Comparison of ENCODE assay signal across 12 cellular contexts in genomic region chr17:49645654-49646053, GRCh38. TPM values are rescaled to one million over a fixed set of nuclear protein-coding genes. Genes with fewer than 3 reads are reported as not detected.
A peak's percentile ranks its signal among the peaks of the same experiment; 100 is the strongest.
DNase-seq lines count a peak whose midpoint lies in the region; ATAC-seq and TF ChIP-seq lines count a peak whose summit lies in the region.
"Had no signal": no experiment of that assay in that cellular context is flagged by ENCODE, and none has a peak within 500 bp of the region (broad histone marks: within the 10 kb centered on the region; RNA-seq: fewer than 3 reads in every experiment).

No MANE protein-coding gene starts in this region.

- WGBS in heart left ventricle, 4 donors, result 6 to 16% (median 12%) methylated on average over 1 of the region's 1 CpG

- H3K9me3 ChIP-seq in heart left ventricle (no peaks in the 10 kb centered on the region), uterus (no peaks in the 10 kb centered on the region)
- H3K9me3 ChIP-seq: BE2C, testis had no signal

- CTCF ChIA-PET in GM10248 (lab: Yijun Ruan, JAX), result interaction anchor here (1.0 to 1.2 kb wide), 3 partner anchors 11 to 43 kb away, joined by 3 read pairs; no protein-coding TSS in a partner anchor

- TF ChIP-seq CTCF in heart left ventricle (IDR thresholded peaks at IDR 0.05), result no peak
- TF ChIP-seq CTCF in uterus (IDR thresholded peaks at IDR 0.05), result no peak
- TF ChIP-seq CTCF in GM10248 (IDR thresholded peaks at IDR 0.05; ENCODE audit: control extremely low read depth, extremely low read depth, low read depth, missing control alignments), result no peak

- H3K36me3 ChIP-seq in heart left ventricle (no peaks in the 10 kb centered on the region), uterus (no peaks in the 10 kb centered on the region)
- H3K36me3 ChIP-seq: BE2C had no signal

- peak overlapping the region; percentile 50 to 91 (median 73) for H3K27ac ChIP-seq in heart left ventricle
- peak overlapping the region; percentile 85 to 96 for H3K27ac ChIP-seq in uterus

- no peaks in the 10 kb centered on the region for H3K9me3 Mint-ChIP-seq in central memory CD8-positive, alpha-beta T cell
- no peaks in the 10 kb centered on the region for H3K9me3 Mint-ChIP-seq in naive thymus-derived CD8-positive, alpha-beta T cell

- DNase-seq in heart left ventricle (no peak), cardiac septum (ENCODE audit: low spot score) (no peak), uterus (no peak), GM10248 (ENCODE audit: extremely low spot score) (no peak)
- no peak for DNase-seq in central memory CD8-positive, alpha-beta T cell (ENCODE audit: low spot score in 2 of 2)
- no peak for DNase-seq in naive thymus-derived CD8-positive, alpha-beta T cell
- DNase-seq: BE2C; central memory CD4-positive, alpha-beta T cell; NCI-H510A treated with DMSO at 0.1 percent for 48 hours; testis had no signal

- no peak for ATAC-seq in heart left ventricle
- no peak for ATAC-seq in central memory CD8-positive, alpha-beta T cell (replicated peaks; ENCODE audit: extremely low read depth, poor library complexity, severe bottlenecking)
- ATAC-seq in naive thymus-derived CD8-positive, alpha-beta T cell, result no peak
- no peak for ATAC-seq in HG03139 (IDR thresholded peaks at IDR 0.05; ENCODE audit: unreplicated experiment)
- no peak for ATAC-seq in HG02938 (IDR thresholded peaks at IDR 0.05; ENCODE audit: unreplicated experiment)

- intact Hi-C loops in heart left ventricle (cut with DNase I), result loop anchor here in 1 of 10 donors (5.0 kb wide), 1 partner anchor 38 kb away; no protein-coding TSS in a partner anchor
- intact Hi-C loops in cardiac septum (cut with DNase I), result no loop called here
- intact Hi-C loops in uterus (cut with DNase I; ENCODE audit: low total_unique reads), result no loop called here

- H3K4me3 ChIP-seq in heart left ventricle, result no peak overlapping the region
- no peak overlapping the region for H3K4me3 ChIP-seq in uterus
- H3K4me3 ChIP-seq: testis had no signal

- POLR2A ChIA-PET in naive thymus-derived CD8-positive, alpha-beta T cell (lab: Charles Lee), result interaction anchor here (0.7 kb wide), 1 partner anchor 17 kb away, joined by 3 read pairs; no protein-coding TSS in a partner anchor
- POLR2A ChIA-PET in GM10248 (lab: Yijun Ruan, JAX), result no interaction called here

- H3K36me3 Mint-ChIP-seq in central memory CD8-positive, alpha-beta T cell (ENCODE audit: insufficient read depth), result peaks cover 9% of the 10 kb centered on the region
- H3K36me3 Mint-ChIP-seq in naive thymus-derived CD8-positive, alpha-beta T cell, result peaks cover 2 to 36% (median 4%) of the 10 kb centered on the region in 3 donors

- H3K4me1 ChIP-seq in heart left ventricle (peaks cover 0 to 69% (median 43%) of the 10 kb centered on the region in 12 donors), uterus (peaks cover 0 to 5% of the 10 kb centered on the region in 2 donors)
- H3K4me1 ChIP-seq: BE2C, testis had no signal

- H3K4me1 Mint-ChIP-seq in central memory CD8-positive, alpha-beta T cell, result peaks cover 26% of the 10 kb centered on the region
- peaks cover 16 to 61% (median 57%) of the 10 kb centered on the region in 4 donors for H3K4me1 Mint-ChIP-seq in naive thymus-derived CD8-positive, alpha-beta T cell

- no peak overlapping the region for H3K4me3 Mint-ChIP-seq in central memory CD8-positive, alpha-beta T cell
- H3K4me3 Mint-ChIP-seq in naive thymus-derived CD8-positive, alpha-beta T cell, result peak overlapping the region in 5 of 10 donors; percentile 0 to 44 (median 34)

- no peak for TF ChIP-seq POLR2A in heart left ventricle (IDR thresholded peaks at IDR 0.05)
- TF ChIP-seq POLR2A in uterus (IDR thresholded peaks at IDR 0.05), result no peak

- peak overlapping the region; percentile 29 for H3K27ac Mint-ChIP-seq in central memory CD8-positive, alpha-beta T cell (ENCODE audit: low read depth)
- peak overlapping the region in 9 of 10 donors; percentile 1 to 79 (median 49) for H3K27ac Mint-ChIP-seq in naive thymus-derived CD8-positive, alpha-beta T cell

- no peaks in the 10 kb centered on the region for H3K27me3 ChIP-seq in heart left ventricle
- H3K27me3 ChIP-seq in uterus, result no peaks in the 10 kb centered on the region
- H3K27me3 ChIP-seq: BE2C, testis had no signal

- H3K27me3 Mint-ChIP-seq in central memory CD8-positive, alpha-beta T cell, result no peaks in the 10 kb centered on the region
- no peaks in the 10 kb centered on the region for H3K27me3 Mint-ChIP-seq in naive thymus-derived CD8-positive, alpha-beta T cell

RNA-seq across cellular contexts. Expression of gene SPOP, which starts 32.2 kb away (rescaled TPM):
- total RNA-seq in heart left ventricle (10 to 100 TPM; 46.7 to 96.1 (median 60.4) TPM), cardiac septum (68.3 TPM), uterus (100 to 1,000 TPM in 2 of 4 donors, 10 to 100 TPM in 2; 44.3 to 147 (median 99.0) TPM)
- polyA plus RNA-seq in heart left ventricle, result 10 to 100 TPM; 28.5 to 72.0 TPM
- total RNA-seq in naive thymus-derived CD8-positive, alpha-beta T cell, result 10 to 100 TPM; 91.0 to 92.0 TPM
- polyA plus RNA-seq in naive thymus-derived CD8-positive, alpha-beta T cell, result 100 to 1,000 TPM in 2 of 3 donors, 10 to 100 TPM in 1; 75.9 to 126 (median 103) TPM
